13 cellular contexts compared by ENCODE assay signal in genomic region chr10:124449170-124450009, GRCh38. TPM values are rescaled to one million over a fixed set of nuclear protein-coding genes. Genes with fewer than 3 reads are reported as not detected.
DNase-seq lines count a peak whose midpoint lies in the region; ATAC-seq, FAIRE-seq and TF ChIP-seq lines count a peak whose summit lies in the region.
"Had no signal": no experiment of that assay in that cellular context is flagged by ENCODE, and none has a peak within 500 bp of the region (broad histone marks: within the 10 kb centered on the region; RNA-seq: fewer than 3 reads in every experiment).

No MANE protein-coding gene starts in this region.

- no peak overlapping the region for H3K9ac ChIP-seq in HepG2 (ENCODE audit: insufficient read depth, low read depth, low read length)

- TF ChIP-seq EP300 in HepG2 (IDR thresholded peaks at IDR 0.05; ENCODE audit: low read depth in 2 of 2, low read length in 2 of 2) (no peak), HepG2 (CRISPR knock-in tag; IDR thresholded peaks at IDR 0.05; ENCODE audit: borderline replicate concordance) (no peak), suprapubic skin (IDR thresholded peaks at IDR 0.05) (no peak)

- peaks cover 13 to 69% of the 10 kb centered on the region in 2 experiments for H3K27me3 ChIP-seq in HepG2 (ENCODE audit: control insufficient read depth in 1 of 2, insufficient read depth in 2 of 2, low read length in 2 of 2)
- peaks cover 79% of the 10 kb centered on the region for H3K27me3 ChIP-seq in suprapubic skin

- H3K4me2 ChIP-seq in HepG2 (ENCODE audit: low read depth, low read length) = peak overlapping the region; percentile 23; the same call in 1 of the 2 replicates

- H3K27ac ChIP-seq in HepG2 (ENCODE audit: extremely low read length, insufficient read depth, low read length) = no peak overlapping the region
- no peak overlapping the region for H3K27ac ChIP-seq in suprapubic skin

- in situ Hi-C loops in HepG2 (cut with HindIII; ENCODE audit: extremely low pct_ligation_motif_present, low pct_unique_long_range_greater_than_20kb) = no loop called here

- no peak for FAIRE-seq in HepG2 (lab: Jason Lieb, UNC)

- no peaks in the 10 kb centered on the region for H3K79me2 ChIP-seq in HepG2 (ENCODE audit: insufficient read depth, low read length)

- WGBS in HepG2 (ENCODE audit: low lambda C conversion rate) = 46% methylated on average over 20 of the region's 58 CpGs
- WGBS in suprapubic skin = 1% methylated on average over 16 of the region's 58 CpGs

- CTCF ChIA-PET in activated naive CD4-positive, alpha-beta T cell treated with anti-CD3 and anti-CD28 coated beads for 36 hours (lab: Charles Lee) = interaction anchor here (0.7 kb wide), 1 partner anchor 59 kb away, joined by 3 read pairs; no protein-coding TSS in a partner anchor
- CTCF ChIA-PET in HepG2 (lab: Yijun Ruan, JAX; ENCODE audit: low intra/inter-chr PET ratio, low total read pairs) = no interaction called here

- DNase-seq in activated naive CD4-positive, alpha-beta T cell treated with anti-CD3 and anti-CD28 coated beads for 36 hours = no peak
- DNase-seq in activated naive CD4-positive, alpha-beta T cell treated with Interleukin-2 at 50 U/mL for 16 hours = no peak
- DNase-seq in HepG2 (ENCODE audit: low spot score) = no peak
- no peak for DNase-seq in suprapubic skin (ENCODE audit: low spot score in 2 of 2)
- no peak for DNase-seq in HuH-7 (ENCODE audit: low spot score)
- DNase-seq in NCI-H446 treated with DMSO at 0.1 percent for 48 hours (lab: John Stamatoyannopoulos, UW) = no peak
- no peak for DNase-seq in iPS-NIHi11 (ENCODE audit: low spot score)
- DNase-seq: activated gamma-delta T cell treated with Interleukin-2 at 50 U/mL for 16 hours; stimulated activated naive CD4-positive, alpha-beta T cell treated with Interleukin-2 at 50 U/mL for 16 hours; SW 1271 had no signal

- H3K4me1 ChIP-seq in HepG2 (ENCODE audit: insufficient read depth, low read length) (peaks cover 20% of the 10 kb centered on the region), suprapubic skin (peaks cover 35% of the 10 kb centered on the region)

- TF ChIP-seq CTCF in HepG2 (CRISPR knock-in tag; IDR thresholded peaks at IDR 0.05) = no peak
- no peak for TF ChIP-seq CTCF in suprapubic skin (IDR thresholded peaks at IDR 0.05)

- no peaks in the 10 kb centered on the region for H3K36me3 Mint-ChIP-seq in activated naive CD4-positive, alpha-beta T cell treated with anti-CD3 and anti-CD28 coated beads for 36 hours (ENCODE audit: low read depth)
- H3K36me3 Mint-ChIP-seq in activated T-helper 17 cell treated with anti-CD3 and anti-CD28 coated beads, Interleukin-2, amount 50 U/mL, for 72 hours (ENCODE audit: low read depth) = no peaks in the 10 kb centered on the region

- H3K36me3 ChIP-seq in HepG2 (replicated peaks in 1 of 2; ENCODE audit: control insufficient read depth in 1 of 2, insufficient read depth in 2 of 2, low read length in 2 of 2) = no peaks in the 10 kb centered on the region
- no peaks in the 10 kb centered on the region for H3K36me3 ChIP-seq in suprapubic skin

- no peak overlapping the region for H2AFZ ChIP-seq in HepG2 (ENCODE audit: low read length)

- TF ChIP-seq POLR2A in HepG2 (IDR thresholded peaks at IDR 0.05; ENCODE audit: insufficient read depth in 1 of 2, low read depth in 2 of 2, low read length in 2 of 2) = no peak
- no peak for TF ChIP-seq POLR2A in suprapubic skin (IDR thresholded peaks at IDR 0.05)

- H3K4me1 Mint-ChIP-seq in activated naive CD4-positive, alpha-beta T cell treated with anti-CD3 and anti-CD28 coated beads for 36 hours (ENCODE audit: low read depth) = peaks cover 21% of the 10 kb centered on the region
- H3K4me1 Mint-ChIP-seq in activated T-helper 17 cell treated with anti-CD3 and anti-CD28 coated beads, Interleukin-2, amount 50 U/mL, for 72 hours = peaks cover 4% of the 10 kb centered on the region

- no peaks in the 10 kb centered on the region for H4K20me1 ChIP-seq in HepG2 (ENCODE audit: insufficient read depth, low read length)

- no peak for ATAC-seq in activated T-helper 17 cell treated with anti-CD3 and anti-CD28 coated beads, Interleukin-2, amount 50 U/mL, for 72 hours (replicated peaks)
- ATAC-seq in HepG2 = peak; percentile 22

- H3K9me3 ChIP-seq in HepG2 (ENCODE audit: low read length) (no peaks in the 10 kb centered on the region), suprapubic skin (no peaks in the 10 kb centered on the region)

- peak overlapping the region in 2 of 3 experiments; percentile 16 to 52; a peak in 3 of 6 replicates for H3K4me3 ChIP-seq in HepG2 (replicated peaks in 1 of 3; ENCODE audit: insufficient read depth in 1 of 3, low read depth in 2 of 3, low read length in 3 of 3)
- peak overlapping the region; percentile 51 for H3K4me3 ChIP-seq in suprapubic skin

- peak overlapping the region; percentile 46 for H3K4me3 Mint-ChIP-seq in activated naive CD4-positive, alpha-beta T cell treated with anti-CD3 and anti-CD28 coated beads for 36 hours
- peak overlapping the region; percentile 62 for H3K4me3 Mint-ChIP-seq in activated T-helper 17 cell treated with anti-CD3 and anti-CD28 coated beads, Interleukin-2, amount 50 U/mL, for 72 hours

- no TSS peak for BruUV-seq in HepG2 (replicated peaks; lab: Mats Ljungman, UMichigan)

- intact Hi-C loops in activated naive CD4-positive, alpha-beta T cell treated with anti-CD3 and anti-CD28 coated beads for 36 hours (cut with micrococcal nuclease) = no loop called here
- intact Hi-C loops in HepG2 (cut with micrococcal nuclease; ENCODE audit: unreplicated experiment) = no loop called here

- no peaks in the 10 kb centered on the region for H3K9me3 Mint-ChIP-seq in activated naive CD4-positive, alpha-beta T cell treated with anti-CD3 and anti-CD28 coated beads for 36 hours
- H3K9me3 Mint-ChIP-seq in activated T-helper 17 cell treated with anti-CD3 and anti-CD28 coated beads, Interleukin-2, amount 50 U/mL, for 72 hours = no peaks in the 10 kb centered on the region

- TF ChIP-seq RAD21 in HepG2 (CRISPR knock-in tag; IDR thresholded peaks at IDR 0.05) = no peak

- H3K27me3 Mint-ChIP-seq in activated naive CD4-positive, alpha-beta T cell treated with anti-CD3 and anti-CD28 coated beads for 36 hours (ENCODE audit: low read depth) = peaks cover 80% of the 10 kb centered on the region
- H3K27me3 Mint-ChIP-seq in activated T-helper 17 cell treated with anti-CD3 and anti-CD28 coated beads, Interleukin-2, amount 50 U/mL, for 72 hours = peaks cover 62% of the 10 kb centered on the region

- H3K27ac Mint-ChIP-seq in activated naive CD4-positive, alpha-beta T cell treated with anti-CD3 and anti-CD28 coated beads for 36 hours = no peak overlapping the region
- H3K27ac Mint-ChIP-seq in activated T-helper 17 cell treated with anti-CD3 and anti-CD28 coated beads, Interleukin-2, amount 50 U/mL, for 72 hours = no peak overlapping the region
- H3K27ac Mint-ChIP-seq: CD14-positive monocyte had no signal

- POLR2A ChIA-PET in HepG2 (lab: Yijun Ruan, JAX) = interaction anchor here (1.4 kb wide), 1 partner anchor 12 kb away, joined by 3 read pairs; the partner anchor contains the start of gene LHPP

RNA-seq across cellular contexts. Expression of gene NKX1-2, which starts 0.4 kb away (rescaled TPM):
- not detected for total RNA-seq in activated naive CD4-positive, alpha-beta T cell treated with anti-CD3 and anti-CD28 coated beads for 36 hours
- not detected for total RNA-seq in activated T-helper 17 cell treated with anti-CD3 and anti-CD28 coated beads, Interleukin-2, amount 50 U/mL, for 72 hours
- total RNA-seq in HepG2 (2016; rRNA removed; fragmentation: Illumina TruSeq; extraction: Trizol) = not detected in 2 replicates
- not detected in 2 replicates for total RNA-seq in HepG2 (2016; cell fraction: cytosol; rRNA removed; fragmentation: Illumina TruSeq; extraction: Trizol; ENCODE audit: low read depth)
- total RNA-seq in HepG2 (2016; cell fraction: insoluble cytoplasmic fraction; rRNA removed; fragmentation: Illumina TruSeq; extraction: Trizol) = not detected in 2 replicates
- not detected in 2 replicates for total RNA-seq in HepG2 (2016; cell fraction: membrane; rRNA removed; fragmentation: Illumina TruSeq; extraction: Trizol)
- total RNA-seq in HepG2 (2016; cell fraction: nucleus; rRNA removed; fragmentation: Illumina TruSeq; extraction: Trizol) = not detected in 2 replicates
- not detected in 2 replicates for polyA plus RNA-seq in HepG2 (2011; rRNA removed)
- polyA plus RNA-seq in HepG2 (2011; cell fraction: cytosol; rRNA removed) = not detected in 2 replicates
- not detected in 2 replicates for polyA plus RNA-seq in HepG2 (2011; cell fraction: nucleus; rRNA removed)
- not detected in 2 replicates for polyA plus RNA-seq in HepG2 (2012)
- not detected in 2 replicates for polyA plus RNA-seq in HepG2 (2016; cell fraction: cytosol; fragmentation: Illumina TruSeq; extraction: Trizol; ENCODE audit: low read depth)
- polyA plus RNA-seq in HepG2 (2016; cell fraction: insoluble cytoplasmic fraction; fragmentation: Illumina TruSeq; extraction: Trizol; ENCODE audit: low read depth) = not detected in 2 replicates
- polyA plus RNA-seq in HepG2 (2016; cell fraction: membrane; fragmentation: Illumina TruSeq; extraction: Trizol; ENCODE audit: low read depth) = not detected in 2 replicates
- not detected in 2 replicates for polyA plus RNA-seq in HepG2 (2016; cell fraction: nucleus; fragmentation: Illumina TruSeq; extraction: Trizol; ENCODE audit: insufficient read depth, low read depth)
- not detected in 2 replicates for polyA minus RNA-seq in HepG2 (2011; rRNA and poly(A)+ RNA removed; ENCODE audit: low replicate concordance)
- not detected in 2 replicates for polyA minus RNA-seq in HepG2 (2011; cell fraction: cytosol; rRNA and poly(A)+ RNA removed)
- not detected in 2 replicates for polyA minus RNA-seq in HepG2 (2011; cell fraction: nucleus; rRNA and poly(A)+ RNA removed)
- 1 to 10 TPM in 2 of 4 donors, under 1 TPM in 2; 0.56 to 3.3 (median 1.0) TPM for total RNA-seq in suprapubic skin
- total RNA-seq: pulmonary artery endothelial cell had no signal
- polyA plus RNA-seq: CD14-positive monocyte had no signal

RNA-seq across cellular contexts. Expression of gene LHPP, which starts 12.2 kb away (rescaled TPM):
- total RNA-seq in activated naive CD4-positive, alpha-beta T cell treated with anti-CD3 and anti-CD28 coated beads for 36 hours = 10 to 100 TPM; 17.7 TPM
- total RNA-seq in activated T-helper 17 cell treated with anti-CD3 and anti-CD28 coated beads, Interleukin-2, amount 50 U/mL, for 72 hours = 10 to 100 TPM in 1 of 2 donors, 1 to 10 TPM in 1; 7.4 to 10.6 TPM
- total RNA-seq in HepG2 (2016; rRNA removed; fragmentation: Illumina TruSeq; extraction: Trizol) (3.7 and 5.2 TPM in 2 replicates), suprapubic skin (10 to 100 TPM; 14.4 to 22.6 (median 15.3) TPM)
- 1.1 and 1.9 TPM in 2 replicates for total RNA-seq in HepG2 (2016; cell fraction: cytosol; rRNA removed; fragmentation: Illumina TruSeq; extraction: Trizol; ENCODE audit: low read depth)
- total RNA-seq in HepG2 (2016; cell fraction: insoluble cytoplasmic fraction; rRNA removed; fragmentation: Illumina TruSeq; extraction: Trizol) = 4.7 and 6.3 TPM in 2 replicates
- total RNA-seq in HepG2 (2016; cell fraction: membrane; rRNA removed; fragmentation: Illumina TruSeq; extraction: Trizol) = 1.9 TPM in 2 replicates
- total RNA-seq in HepG2 (2016; cell fraction: nucleus; rRNA removed; fragmentation: Illumina TruSeq; extraction: Trizol) = 2.4 and 3.4 TPM in 2 replicates
- polyA plus RNA-seq in HepG2 (2011; rRNA removed) = 13.1 and 13.7 TPM in 2 replicates
- 14.4 and 17.0 TPM in 2 replicates for polyA plus RNA-seq in HepG2 (2011; cell fraction: cytosol; rRNA removed)
- 11.1 and 11.2 TPM in 2 replicates for polyA plus RNA-seq in HepG2 (2011; cell fraction: nucleus; rRNA removed)
- 10.0 and 13.7 TPM in 2 replicates for polyA plus RNA-seq in HepG2 (2012)
- 3.8 and 5.7 TPM in 2 replicates for polyA plus RNA-seq in HepG2 (2016; cell fraction: cytosol; fragmentation: Illumina TruSeq; extraction: Trizol; ENCODE audit: low read depth)
- polyA plus RNA-seq in HepG2 (2016; cell fraction: insoluble cytoplasmic fraction; fragmentation: Illumina TruSeq; extraction: Trizol; ENCODE audit: low read depth) = 7.2 and 9.2 TPM in 2 replicates
- polyA plus RNA-seq in HepG2 (2016; cell fraction: membrane; fragmentation: Illumina TruSeq; extraction: Trizol; ENCODE audit: low read depth) = 5.6 and 5.8 TPM in 2 replicates
- 5.1 and 7.2 TPM in 2 replicates for polyA plus RNA-seq in HepG2 (2016; cell fraction: nucleus; fragmentation: Illumina TruSeq; extraction: Trizol; ENCODE audit: insufficient read depth, low read depth)
- 12.5 and 12.6 TPM in 2 replicates for polyA minus RNA-seq in HepG2 (2011; rRNA and poly(A)+ RNA removed; ENCODE audit: low replicate concordance)
- 6.0 and 7.2 TPM in 2 replicates for polyA minus RNA-seq in HepG2 (2011; cell fraction: cytosol; rRNA and poly(A)+ RNA removed)
- 7.0 and 9.8 TPM in 2 replicates for polyA minus RNA-seq in HepG2 (2011; cell fraction: nucleus; rRNA and poly(A)+ RNA removed)

RNA-seq across cellular contexts. Expression of gene OAT, which starts 30.7 kb away (rescaled TPM):
- 10 to 100 TPM; 37.4 to 41.6 TPM for total RNA-seq in activated naive CD4-positive, alpha-beta T cell treated with anti-CD3 and anti-CD28 coated beads for 36 hours
- 10 to 100 TPM; 21.0 to 35.6 TPM for total RNA-seq in activated T-helper 17 cell treated with anti-CD3 and anti-CD28 coated beads, Interleukin-2, amount 50 U/mL, for 72 hours
- total RNA-seq in HepG2 (2016; rRNA removed; fragmentation: Illumina TruSeq; extraction: Trizol) = 96.7 and 152 TPM in 2 replicates
- 10.4 and 13.0 TPM in 2 replicates for total RNA-seq in HepG2 (2016; cell fraction: cytosol; rRNA removed; fragmentation: Illumina TruSeq; extraction: Trizol; ENCODE audit: low read depth)
- 94.1 and 153 TPM in 2 replicates for total RNA-seq in HepG2 (2016; cell fraction: insoluble cytoplasmic fraction; rRNA removed; fragmentation: Illumina TruSeq; extraction: Trizol)
- total RNA-seq in HepG2 (2016; cell fraction: membrane; rRNA removed; fragmentation: Illumina TruSeq; extraction: Trizol) = 14.4 and 16.9 TPM in 2 replicates
- 41.8 and 47.5 TPM in 2 replicates for total RNA-seq in HepG2 (2016; cell fraction: nucleus; rRNA removed; fragmentation: Illumina TruSeq; extraction: Trizol)
- 72.7 and 87.8 TPM in 2 replicates for polyA plus RNA-seq in HepG2 (2011; rRNA removed)
- 51.4 and 77.1 TPM in 2 replicates for polyA plus RNA-seq in HepG2 (2011; cell fraction: cytosol; rRNA removed)
- polyA plus RNA-seq in HepG2 (2011; cell fraction: nucleus; rRNA removed) = 20.7 and 25.9 TPM in 2 replicates
- 48.6 and 50.0 TPM in 2 replicates for polyA plus RNA-seq in HepG2 (2012)
- polyA plus RNA-seq in HepG2 (2016; cell fraction: cytosol; fragmentation: Illumina TruSeq; extraction: Trizol; ENCODE audit: low read depth) = 4.1 TPM in 2 replicates
- 119 and 129 TPM in 2 replicates for polyA plus RNA-seq in HepG2 (2016; cell fraction: insoluble cytoplasmic fraction; fragmentation: Illumina TruSeq; extraction: Trizol; ENCODE audit: low read depth)
- 9.8 and 10.1 TPM in 2 replicates for polyA plus RNA-seq in HepG2 (2016; cell fraction: membrane; fragmentation: Illumina TruSeq; extraction: Trizol; ENCODE audit: low read depth)
- 56.3 and 59.0 TPM in 2 replicates for polyA plus RNA-seq in HepG2 (2016; cell fraction: nucleus; fragmentation: Illumina TruSeq; extraction: Trizol; ENCODE audit: insufficient read depth, low read depth)
- 28.4 and 56.2 TPM in 2 replicates for polyA minus RNA-seq in HepG2 (2011; rRNA and poly(A)+ RNA removed; ENCODE audit: low replicate concordance)
- polyA minus RNA-seq in HepG2 (2011; cell fraction: cytosol; rRNA and poly(A)+ RNA removed) = 46.3 and 52.4 TPM in 2 replicates
- 28.8 and 40.4 TPM in 2 replicates for polyA minus RNA-seq in HepG2 (2011; cell fraction: nucleus; rRNA and poly(A)+ RNA removed)
- 100 to 1,000 TPM in 2 of 4 donors, 10 to 100 TPM in 2; 86.0 to 103 (median 95.1) TPM for total RNA-seq in suprapubic skin
